ENCODE assay signal across 9 cellular contexts in the genomic region with DNA sequence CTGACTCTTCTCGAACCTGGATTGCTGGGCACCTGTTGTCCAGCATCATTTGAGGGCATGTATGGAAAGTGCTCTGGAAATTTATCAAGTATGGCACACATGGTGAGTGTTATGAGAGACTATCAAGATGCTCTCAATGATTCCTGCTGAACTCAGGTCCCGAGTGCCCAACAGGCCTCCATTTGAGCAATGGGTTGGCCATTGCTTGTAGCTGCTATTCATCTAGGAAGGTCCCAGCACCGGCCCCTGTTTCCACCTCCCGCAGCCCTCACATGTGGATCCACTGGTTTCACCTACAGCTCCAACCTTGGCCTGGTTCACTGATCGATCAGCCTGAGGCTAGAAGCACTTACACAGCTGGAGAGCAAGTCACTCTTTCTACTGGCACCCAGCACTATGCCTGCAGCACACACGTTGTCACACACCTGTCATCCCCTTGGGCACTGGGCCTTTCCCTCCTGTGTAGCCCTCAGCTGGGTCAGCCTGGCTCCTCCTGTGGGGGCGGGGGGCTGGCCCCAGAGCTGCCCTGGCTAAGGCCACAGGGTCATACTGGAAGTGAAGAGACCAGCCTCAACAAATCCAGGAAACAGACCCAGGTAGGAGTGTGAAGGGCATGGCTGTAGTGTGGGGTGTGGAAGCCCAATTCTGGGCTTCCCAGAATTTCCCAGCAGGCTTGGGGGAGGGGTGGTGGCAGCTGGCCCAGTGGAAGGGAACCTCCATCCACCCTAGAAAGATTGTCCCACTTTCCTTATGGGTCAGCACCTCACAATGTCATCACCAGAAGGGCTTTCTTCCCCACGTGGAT. TPM values are rescaled to one million over a fixed set of nuclear protein-coding genes. Genes with fewer than 3 reads are reported as not detected.
DNase-seq lines count a peak whose midpoint lies in the region; ATAC-seq and TF ChIP-seq lines count a peak whose summit lies in the region.
"Had no signal": no experiment of that assay in that cellular context is flagged by ENCODE, and none has a peak within 500 bp of the region (broad histone marks: within the 10 kb centered on the region; RNA-seq: fewer than 3 reads in every experiment).

No MANE protein-coding gene starts in this region.

- H2BK15ac ChIP-seq in neuronal stem cell (ENCODE audit: low read length), result peak overlapping the region; percentile 96

- CTCF ChIA-PET in AG04450 (lab: Charles Lee) (no interaction called here), Panc1 (lab: Charles Lee) (interaction anchor here (0.9 kb wide), 1 partner anchor 140 kb away, joined by 5 read pairs; no protein-coding TSS in a partner anchor)

- no peaks in the 10 kb centered on the region for H3K36me3 ChIP-seq in Panc1 (ENCODE audit: control insufficient read depth, insufficient read depth, low read length)
- H3K36me3 ChIP-seq in esophagus muscularis mucosa, result no peaks in the 10 kb centered on the region
- no peaks in the 10 kb centered on the region for H3K36me3 ChIP-seq in neuronal stem cell (replicated peaks in 1 of 2; ENCODE audit: control insufficient read depth in 2 of 2, insufficient read depth in 2 of 2, low read length in 2 of 2)

- peak overlapping the region; percentile 76 for H2BK12ac ChIP-seq in neuronal stem cell (ENCODE audit: low read length)

- peak overlapping the region; percentile 67 for H3K18ac ChIP-seq in neuronal stem cell (ENCODE audit: low read length)

- H3K4me1 ChIP-seq in Panc1 (ENCODE audit: control insufficient read depth, insufficient read depth, low read length) (peaks cover 61% of the 10 kb centered on the region), esophagus muscularis mucosa (peaks cover 35 to 43% (median 38%) of the 10 kb centered on the region in 4 donors), neuronal stem cell (ENCODE audit: control insufficient read depth in 2 of 2, insufficient read depth in 1 of 2, low read depth in 1 of 2, low read length in 2 of 2) (peaks cover 12 to 16% of the 10 kb centered on the region in 2 donors)

- no peak overlapping the region for H3K14ac ChIP-seq in neuronal stem cell (ENCODE audit: low read length)

- peak overlapping the region; percentile 70 for H3K4ac ChIP-seq in neuronal stem cell (ENCODE audit: low read length)

- H3K23ac ChIP-seq in neuronal stem cell (ENCODE audit: low read depth, low read length, poor library complexity), result no peak overlapping the region

- H2AK5ac ChIP-seq in neuronal stem cell (ENCODE audit: low read depth, low read length), result peak overlapping the region; percentile 92

- H3K79me1 ChIP-seq in neuronal stem cell (ENCODE audit: low read depth, low read length), result no peaks in the 10 kb centered on the region

- no peak overlapping the region for H2AFZ ChIP-seq in neuronal stem cell (ENCODE audit: low read length)

- intact Hi-C loops in Panc1 (cut with micrococcal nuclease; ENCODE audit: unreplicated experiment) (no loop called here), esophagus muscularis mucosa (cut with DNase I) (no loop called here)

- no peak for TF ChIP-seq CTCF in AG04450 (IDR thresholded peaks at IDR 0.05; ENCODE audit: low read depth, low read length)
- TF ChIP-seq CTCF in Panc1 (IDR thresholded peaks at IDR 0.05), result no peak
- no peak for TF ChIP-seq CTCF in esophagus muscularis mucosa (IDR thresholded peaks at IDR 0.05)

- peak overlapping the region; percentile 80 for H4K91ac ChIP-seq in neuronal stem cell (ENCODE audit: low read depth, low read length, poor library complexity)

- POLR2A ChIA-PET in AG04450 (lab: Yijun Ruan, JAX) (interaction anchor here (0.7 to 3.0 kb wide), 4 partner anchors 19 to 56 kb away, joined by 3 to 12 read pairs (median 6); partner anchors contain the start of gene SMAD3), Panc1 (lab: Charles Lee) (no interaction called here)

- in situ Hi-C loops in Panc1 (cut with HindIII; ENCODE audit: low pct_unique_long_range_greater_than_20kb, low sequenced_read_pairs), result no loop called here

- H3K27me3 ChIP-seq in AG04450 (ENCODE audit: control insufficient read depth, insufficient read depth, low read length) (no peaks in the 10 kb centered on the region), Panc1 (ENCODE audit: control insufficient read depth, insufficient read depth, low read length) (no peaks in the 10 kb centered on the region), esophagus muscularis mucosa (no peaks in the 10 kb centered on the region), neuronal stem cell (ENCODE audit: control insufficient read depth in 3 of 3, insufficient read depth in 3 of 3, low read depth in 1 of 3, low read length in 3 of 3) (no peaks in the 10 kb centered on the region)

- H3K27ac ChIP-seq in AG04450 (ENCODE audit: low read depth, low read length) (peak overlapping the region; percentile 89), Panc1 (ENCODE audit: low read length) (peak overlapping the region; percentile 99), esophagus muscularis mucosa (replicated peaks in 1 of 4) (peak overlapping the region; percentile 62 to 74 (median 68)), neuronal stem cell (replicated peaks; ENCODE audit: low read length) (no peak overlapping the region)

- no peak for TF ChIP-seq POLR2A in esophagus muscularis mucosa (IDR thresholded peaks at IDR 0.05; ENCODE audit: low read depth)

- whole genome bisulfite sequencing in esophagus muscularis mucosa, result 89% methylated on average over 7 of the region's 8 CpGs
- WGBS in neuronal stem cell (ENCODE audit: extremely low coverage in 2 of 2, insufficient read length in 2 of 2, insufficient replicate concordance in 1 of 2), 2 donors, result no CpG with 5 or more reads among the region's 8 CpGs

- H3K4me2 ChIP-seq in neuronal stem cell (ENCODE audit: insufficient read depth, low read length, poor library complexity, severe bottlenecking), result no peak overlapping the region

- no peak for DNase-seq in AG04450 (ENCODE audit: low read depth, low spot score)
- no peak for DNase-seq in Panc1 (ENCODE audit: low read depth, low spot score)
- no peak for DNase-seq in esophagus muscularis mucosa (ENCODE audit: extremely low spot score)
- no peak for DNase-seq in neuronal stem cell (ENCODE audit: low spot score)
- DNase-seq in RKO (ENCODE audit: low spot score), result no peak
- no peak for DNase-seq in OCI-M1 (lab: John Stamatoyannopoulos, UW)
- no peak for DNase-seq in NCI-H187 (lab: John Stamatoyannopoulos, UW)
- DNase-seq: cerebellar nuclear complex had no signal

- H3K4me3 ChIP-seq in AG04450 (ENCODE audit: low read depth, low read length), result no peak overlapping the region
- no peak overlapping the region for H3K4me3 ChIP-seq in Panc1 (ENCODE audit: low read depth in 2 of 2, low read length in 2 of 2)
- no peak overlapping the region for H3K4me3 ChIP-seq in esophagus muscularis mucosa
- H3K4me3 ChIP-seq in neuronal stem cell (ENCODE audit: low read length in 2 of 2), result no peak overlapping the region

- H2BK120ac ChIP-seq in neuronal stem cell (ENCODE audit: low read depth, low read length), result no peak overlapping the region

- H4K8ac ChIP-seq in neuronal stem cell (ENCODE audit: low read depth, low read length), result no peak overlapping the region

- TF ChIP-seq EP300 in esophagus muscularis mucosa (IDR thresholded peaks at IDR 0.05), result no peak

- ATAC-seq in Panc1, result peak; percentile 47
- ATAC-seq in GM18517 (IDR thresholded peaks at IDR 0.05; ENCODE audit: unreplicated experiment), result no peak

- no TSS peak for BruUV-seq in Panc1 (replicated peaks; lab: Mats Ljungman, UMichigan)

- H3K9me3 ChIP-seq in AG04450 (ENCODE audit: control insufficient read depth, insufficient read depth, low read length) (no peaks in the 10 kb centered on the region), Panc1 (ENCODE audit: control insufficient read depth, insufficient read depth, low read depth, low read length) (no peaks in the 10 kb centered on the region), esophagus muscularis mucosa (no peaks in the 10 kb centered on the region), neuronal stem cell (replicated peaks in 1 of 2; ENCODE audit: control insufficient read depth in 2 of 2, insufficient read depth in 1 of 2, low read depth in 1 of 2, low read length in 2 of 2) (no peaks in the 10 kb centered on the region)

- H2BK5ac ChIP-seq in neuronal stem cell (ENCODE audit: low read length), result peak overlapping the region; percentile 62

- no peak overlapping the region for H3K9ac ChIP-seq in neuronal stem cell (ENCODE audit: low read depth, low read length, poor library complexity)

RNA-seq across cellular contexts. Expression of gene SMAD3, which starts 41.7 kb away (rescaled TPM):
- polyA plus RNA-seq in AG04450 (2011; rRNA removed), result 115 and 138 TPM in 2 replicates
- polyA minus RNA-seq in AG04450 (2011; rRNA and poly(A)+ RNA removed), result 168 and 203 TPM in 2 replicates
- total RNA-seq in Panc1 (2021; ENCODE audit: unreplicated experiment) (394 TPM), esophagus muscularis mucosa (10 to 100 TPM; 21.2 to 32.3 (median 24.2) TPM)
- polyA plus RNA-seq in Panc1 (2012; ENCODE audit: insufficient read length), result 255 TPM
- polyA plus RNA-seq in neuronal stem cell (2013, experiment 1 of 2), result 32.6 TPM
- 32.9 TPM for polyA plus RNA-seq in neuronal stem cell (2013, experiment 2 of 2)

Comparison
In these comparisons a context has a peak if more than half of its experiments do, and no peak if none do; other contexts are left out.
1. RNA of gene SMAD3, which starts 41.7 kb away (total RNA-seq): 394 TPM in Panc1 (single experiment); 21.2 to 32.3 TPM in esophagus muscularis mucosa; every median in the first group is over 10 times any median in the second.